Comparison of ENCODE assay signal across 1 cellular context in the genomic region with DNA sequence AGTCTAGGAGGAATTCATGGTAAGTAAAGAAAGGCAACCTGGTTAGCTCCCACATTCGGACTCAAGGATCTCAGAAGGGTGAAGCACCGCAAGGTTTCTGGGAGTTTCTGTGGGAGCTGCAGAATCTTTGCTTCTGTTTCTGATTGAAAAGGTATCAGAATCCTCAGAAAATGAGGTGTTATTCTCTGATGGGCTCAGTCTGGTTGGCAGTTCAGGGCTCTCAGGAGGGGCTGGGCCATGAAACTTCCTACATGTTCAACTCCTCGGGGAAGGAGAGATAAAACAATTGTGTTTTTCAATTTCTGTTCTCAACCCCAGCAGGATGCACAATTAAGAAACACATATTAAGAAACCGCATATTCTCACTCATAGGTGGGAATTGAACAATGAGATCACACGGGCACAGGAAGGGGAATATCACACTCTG.
TF ChIP-seq lines count a peak whose summit lies in the region.

No MANE protein-coding gene starts in this region.

TF ChIP-seq in GM23338, 12 proteins besides CTCF, POLR2A, EP300 and RAD21:
- TF ChIP-seq JUNB (IDR thresholded peaks at IDR 0.05; ENCODE audit: unreplicated experiment): no peak
- TF ChIP-seq EZH2 (IDR thresholded peaks at IDR 0.05; ENCODE audit: low read depth, unreplicated experiment): no peak
- no peak for TF ChIP-seq ZNF114 (CRISPR knock-in tag; IDR thresholded peaks at IDR 0.05)
- TF ChIP-seq CREB1 (CRISPR knock-in tag; IDR thresholded peaks at IDR 0.05; ENCODE audit: low read depth): no peak
- TF ChIP-seq EZH2phosphoT487 (IDR thresholded peaks at IDR 0.05; ENCODE audit: unreplicated experiment): no peak
- no peak for TF ChIP-seq POLR2AphosphoS5 (IDR thresholded peaks at IDR 0.05; ENCODE audit: low read depth)
- TF ChIP-seq REST (IDR thresholded peaks at IDR 0.05; ENCODE audit: unreplicated experiment): no peak
- no peak for TF ChIP-seq ZNF331 (CRISPR knock-in tag; IDR thresholded peaks at IDR 0.05; ENCODE audit: low read depth)
- TF ChIP-seq, protein P1, sequence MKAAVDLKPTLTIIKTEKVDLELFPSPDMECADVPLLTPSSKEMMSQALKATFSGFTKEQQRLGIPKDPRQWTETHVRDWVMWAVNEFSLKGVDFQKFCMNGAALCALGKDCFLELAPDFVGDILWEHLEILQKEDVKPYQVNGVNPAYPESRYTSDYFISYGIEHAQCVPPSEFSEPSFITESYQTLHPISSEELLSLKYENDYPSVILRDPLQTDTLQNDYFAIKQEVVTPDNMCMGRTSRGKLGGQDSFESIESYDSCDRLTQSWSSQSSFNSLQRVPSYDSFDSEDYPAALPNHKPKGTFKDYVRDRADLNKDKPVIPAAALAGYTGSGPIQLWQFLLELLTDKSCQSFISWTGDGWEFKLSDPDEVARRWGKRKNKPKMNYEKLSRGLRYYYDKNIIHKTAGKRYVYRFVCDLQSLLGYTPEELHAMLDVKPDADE (IDR thresholded peaks at IDR 0.05): no peak
- TF ChIP-seq NANOG (IDR thresholded peaks at IDR 0.05; ENCODE audit: borderline replicate concordance): no peak
